Comparison of ENCODE assay signal across 2 cellular contexts in the genomic region with DNA sequence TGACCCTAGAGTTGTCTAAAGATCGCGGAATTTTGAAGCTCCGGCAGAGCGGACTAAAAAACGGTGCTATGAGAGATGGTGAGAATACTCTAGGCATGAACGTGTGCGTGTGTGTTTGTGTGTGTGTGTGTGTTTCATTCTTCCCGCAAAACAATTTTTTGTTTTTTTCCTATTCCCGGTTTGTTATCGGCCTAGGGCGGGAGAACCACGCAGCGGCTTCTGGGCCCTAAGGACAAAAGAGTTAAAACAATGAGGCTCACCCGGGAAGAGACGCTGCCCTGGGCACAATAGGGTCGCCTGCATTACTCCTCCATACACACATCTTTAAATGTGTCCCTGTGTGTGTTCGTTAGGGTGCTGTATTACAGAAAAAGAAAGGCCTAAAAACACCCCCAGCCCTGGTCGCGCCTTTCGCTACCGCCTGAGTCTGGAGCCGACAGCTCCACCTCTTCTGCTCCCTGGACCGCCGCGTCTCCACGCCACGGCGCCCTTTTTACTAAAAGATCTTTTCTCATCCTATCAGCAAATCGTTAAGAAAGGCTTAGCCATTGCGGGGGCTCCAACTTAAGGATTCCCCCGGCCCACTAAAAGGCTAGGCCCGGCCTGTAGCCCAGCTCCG.
TF ChIP-seq lines count a peak whose summit lies in the region.

No MANE protein-coding gene starts in this region.

TF ChIP-seq in SK-N-SH, 30 proteins besides CTCF, POLR2A, EP300 and RAD21 (continued from another document):
- TF ChIP-seq ZBTB33 (IDR thresholded peaks at IDR 0.05; ENCODE audit: borderline replicate concordance, low read depth) (no peak), RXRA (IDR thresholded peaks at IDR 0.05; ENCODE audit: borderline replicate concordance, low read depth) (no peak), TAF1 (IDR thresholded peaks at IDR 0.05; ENCODE audit: borderline replicate concordance, low read depth, low read length) (no peak), FOSL2 (IDR thresholded peaks at IDR 0.05; ENCODE audit: borderline replicate concordance, low read depth) (no peak), ELF1 (IDR thresholded peaks at IDR 0.05) (no peak), JUND (IDR thresholded peaks at IDR 0.05) (no peak), TEAD4 (IDR thresholded peaks at IDR 0.05; ENCODE audit: borderline replicate concordance, insufficient read depth) (no peak), GATA2 (CRISPR knock-in tag; IDR thresholded peaks at IDR 0.05) (no peak), USF1 (IDR thresholded peaks at IDR 0.05; ENCODE audit: borderline replicate concordance, low read depth) (no peak), NFIC (IDR thresholded peaks at IDR 0.05; ENCODE audit: borderline replicate concordance) (no peak), CHD2 (IDR thresholded peaks at IDR 0.05; ENCODE audit: low read length, partially characterized antibody) (no peak), EZH2phosphoT487 (IDR thresholded peaks at IDR 0.05; ENCODE audit: borderline replicate concordance, low read depth) (no peak), RCOR1 (IDR thresholded peaks at IDR 0.05; ENCODE audit: low read length) (no peak)
- TF ChIP-seq, protein P1, sequence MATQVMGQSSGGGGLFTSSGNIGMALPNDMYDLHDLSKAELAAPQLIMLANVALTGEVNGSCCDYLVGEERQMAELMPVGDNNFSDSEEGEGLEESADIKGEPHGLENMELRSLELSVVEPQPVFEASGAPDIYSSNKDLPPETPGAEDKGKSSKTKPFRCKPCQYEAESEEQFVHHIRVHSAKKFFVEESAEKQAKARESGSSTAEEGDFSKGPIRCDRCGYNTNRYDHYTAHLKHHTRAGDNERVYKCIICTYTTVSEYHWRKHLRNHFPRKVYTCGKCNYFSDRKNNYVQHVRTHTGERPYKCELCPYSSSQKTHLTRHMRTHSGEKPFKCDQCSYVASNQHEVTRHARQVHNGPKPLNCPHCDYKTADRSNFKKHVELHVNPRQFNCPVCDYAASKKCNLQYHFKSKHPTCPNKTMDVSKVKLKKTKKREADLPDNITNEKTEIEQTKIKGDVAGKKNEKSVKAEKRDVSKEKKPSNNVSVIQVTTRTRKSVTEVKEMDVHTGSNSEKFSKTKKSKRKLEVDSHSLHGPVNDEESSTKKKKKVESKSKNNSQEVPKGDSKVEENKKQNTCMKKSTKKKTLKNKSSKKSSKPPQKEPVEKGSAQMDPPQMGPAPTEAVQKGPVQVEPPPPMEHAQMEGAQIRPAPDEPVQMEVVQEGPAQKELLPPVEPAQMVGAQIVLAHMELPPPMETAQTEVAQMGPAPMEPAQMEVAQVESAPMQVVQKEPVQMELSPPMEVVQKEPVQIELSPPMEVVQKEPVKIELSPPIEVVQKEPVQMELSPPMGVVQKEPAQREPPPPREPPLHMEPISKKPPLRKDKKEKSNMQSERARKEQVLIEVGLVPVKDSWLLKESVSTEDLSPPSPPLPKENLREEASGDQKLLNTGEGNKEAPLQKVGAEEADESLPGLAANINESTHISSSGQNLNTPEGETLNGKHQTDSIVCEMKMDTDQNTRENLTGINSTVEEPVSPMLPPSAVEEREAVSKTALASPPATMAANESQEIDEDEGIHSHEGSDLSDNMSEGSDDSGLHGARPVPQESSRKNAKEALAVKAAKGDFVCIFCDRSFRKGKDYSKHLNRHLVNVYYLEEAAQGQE (IDR thresholded peaks at IDR 0.05; ENCODE audit: low read depth, low read length) = no peak
- TF ChIP-seq, protein P2, sequence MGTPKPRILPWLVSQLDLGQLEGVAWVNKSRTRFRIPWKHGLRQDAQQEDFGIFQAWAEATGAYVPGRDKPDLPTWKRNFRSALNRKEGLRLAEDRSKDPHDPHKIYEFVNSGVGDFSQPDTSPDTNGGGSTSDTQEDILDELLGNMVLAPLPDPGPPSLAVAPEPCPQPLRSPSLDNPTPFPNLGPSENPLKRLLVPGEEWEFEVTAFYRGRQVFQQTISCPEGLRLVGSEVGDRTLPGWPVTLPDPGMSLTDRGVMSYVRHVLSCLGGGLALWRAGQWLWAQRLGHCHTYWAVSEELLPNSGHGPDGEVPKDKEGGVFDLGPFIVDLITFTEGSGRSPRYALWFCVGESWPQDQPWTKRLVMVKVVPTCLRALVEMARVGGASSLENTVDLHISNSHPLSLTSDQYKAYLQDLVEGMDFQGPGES (IDR thresholded peaks at IDR 0.05; ENCODE audit: low read depth, low read length) = no peak

TF ChIP-seq in SK-N-SH treated with all-trans-retinoic acid at 6 μM for 48 hours, 23 proteins besides CTCF, POLR2A, EP300 and RAD21 (continued from another document):
- TF ChIP-seq, protein P3, sequence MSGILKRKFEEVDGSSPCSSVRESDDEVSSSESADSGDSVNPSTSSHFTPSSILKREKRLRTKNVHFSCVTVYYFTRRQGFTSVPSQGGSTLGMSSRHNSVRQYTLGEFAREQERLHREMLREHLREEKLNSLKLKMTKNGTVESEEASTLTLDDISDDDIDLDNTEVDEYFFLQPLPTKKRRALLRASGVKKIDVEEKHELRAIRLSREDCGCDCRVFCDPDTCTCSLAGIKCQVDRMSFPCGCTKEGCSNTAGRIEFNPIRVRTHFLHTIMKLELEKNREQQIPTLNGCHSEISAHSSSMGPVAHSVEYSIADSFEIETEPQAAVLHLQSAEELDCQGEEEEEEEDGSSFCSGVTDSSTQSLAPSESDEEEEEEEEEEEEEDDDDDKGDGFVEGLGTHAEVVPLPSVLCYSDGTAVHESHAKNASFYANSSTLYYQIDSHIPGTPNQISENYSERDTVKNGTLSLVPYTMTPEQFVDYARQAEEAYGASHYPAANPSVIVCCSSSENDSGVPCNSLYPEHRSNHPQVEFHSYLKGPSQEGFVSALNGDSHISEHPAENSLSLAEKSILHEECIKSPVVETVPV (CRISPR knock-in tag; IDR thresholded peaks at IDR 0.05) = no peak
- TF ChIP-seq ZC3H10 (CRISPR knock-in tag; IDR thresholded peaks at IDR 0.05) = no peak
- TF ChIP-seq ZFP30 (CRISPR knock-in tag; IDR thresholded peaks at IDR 0.05) = no peak
- no peak for TF ChIP-seq ISL1 (CRISPR knock-in tag; IDR thresholded peaks at IDR 0.05)
- no peak for TF ChIP-seq SNAI2 (CRISPR knock-in tag; IDR thresholded peaks at IDR 0.05)
- TF ChIP-seq ARNTL (CRISPR knock-in tag; IDR thresholded peaks at IDR 0.05; ENCODE audit: borderline replicate concordance, low read depth) = no peak
- TF ChIP-seq, protein P4, sequence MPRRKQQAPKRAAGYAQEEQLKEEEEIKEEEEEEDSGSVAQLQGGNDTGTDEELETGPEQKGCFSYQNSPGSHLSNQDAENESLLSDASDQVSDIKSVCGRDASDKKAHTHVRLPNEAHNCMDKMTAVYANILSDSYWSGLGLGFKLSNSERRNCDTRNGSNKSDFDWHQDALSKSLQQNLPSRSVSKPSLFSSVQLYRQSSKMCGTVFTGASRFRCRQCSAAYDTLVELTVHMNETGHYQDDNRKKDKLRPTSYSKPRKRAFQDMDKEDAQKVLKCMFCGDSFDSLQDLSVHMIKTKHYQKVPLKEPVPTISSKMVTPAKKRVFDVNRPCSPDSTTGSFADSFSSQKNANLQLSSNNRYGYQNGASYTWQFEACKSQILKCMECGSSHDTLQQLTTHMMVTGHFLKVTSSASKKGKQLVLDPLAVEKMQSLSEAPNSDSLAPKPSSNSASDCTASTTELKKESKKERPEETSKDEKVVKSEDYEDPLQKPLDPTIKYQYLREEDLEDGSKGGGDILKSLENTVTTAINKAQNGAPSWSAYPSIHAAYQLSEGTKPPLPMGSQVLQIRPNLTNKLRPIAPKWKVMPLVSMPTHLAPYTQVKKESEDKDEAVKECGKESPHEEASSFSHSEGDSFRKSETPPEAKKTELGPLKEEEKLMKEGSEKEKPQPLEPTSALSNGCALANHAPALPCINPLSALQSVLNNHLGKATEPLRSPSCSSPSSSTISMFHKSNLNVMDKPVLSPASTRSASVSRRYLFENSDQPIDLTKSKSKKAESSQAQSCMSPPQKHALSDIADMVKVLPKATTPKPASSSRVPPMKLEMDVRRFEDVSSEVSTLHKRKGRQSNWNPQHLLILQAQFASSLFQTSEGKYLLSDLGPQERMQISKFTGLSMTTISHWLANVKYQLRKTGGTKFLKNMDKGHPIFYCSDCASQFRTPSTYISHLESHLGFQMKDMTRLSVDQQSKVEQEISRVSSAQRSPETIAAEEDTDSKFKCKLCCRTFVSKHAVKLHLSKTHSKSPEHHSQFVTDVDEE (CRISPR knock-in tag; IDR thresholded peaks at IDR 0.05) = no peak
- no peak for TF ChIP-seq ZFP3 (CRISPR knock-in tag; IDR thresholded peaks at IDR 0.05)
- no peak for TF ChIP-seq TOX (CRISPR knock-in tag; IDR thresholded peaks at IDR 0.05; ENCODE audit: borderline replicate concordance)
- TF ChIP-seq PPARA (CRISPR knock-in tag; IDR thresholded peaks at IDR 0.05; ENCODE audit: borderline replicate concordance) = no peak
- no peak for TF ChIP-seq TCF4 (CRISPR knock-in tag; IDR thresholded peaks at IDR 0.05; ENCODE audit: borderline replicate concordance)
- TF ChIP-seq RARB (CRISPR knock-in tag; IDR thresholded peaks at IDR 0.05) = no peak
- TF ChIP-seq BACH2 (CRISPR knock-in tag; IDR thresholded peaks at IDR 0.05; ENCODE audit: borderline replicate concordance) = no peak
